In genomic region chr12:110548678-110549077, GRCh38 we compare ENCODE assay signal across 15 cellular contexts. TPM values are rescaled to one million over a fixed set of nuclear protein-coding genes. Genes with fewer than 3 reads are reported as not detected.
DNase-seq lines count a peak whose midpoint lies in the region; ATAC-seq and TF ChIP-seq lines count a peak whose summit lies in the region.
"Had no signal": no experiment of that assay in that cellular context is flagged by ENCODE, and none has a peak within 500 bp of the region (broad histone marks: within the 10 kb centered on the region; RNA-seq: fewer than 3 reads in every experiment).

No MANE protein-coding gene starts in this region.

- POLR2A ChIA-PET in MCF 10A (lab: Yijun Ruan, JAX): interaction anchor here (0.8 to 17.1 kb wide), 12 partner anchors 11 to 106 kb away, joined by 3 to 351 read pairs (median 7); partner anchors contain the start of genes ARPC3, RAD9B and VPS29

- no peak overlapping the region for H3K27ac ChIP-seq in breast epithelium
- no peak overlapping the region for H3K27ac ChIP-seq in coronary artery
- H3K27ac ChIP-seq in colonic mucosa: no peak overlapping the region
- H3K27ac ChIP-seq in suprapubic skin: no peak overlapping the region

- H3K9me3 ChIP-seq in breast epithelium (no peaks in the 10 kb centered on the region), colonic mucosa (no peaks in the 10 kb centered on the region), suprapubic skin (no peaks in the 10 kb centered on the region)

- H3K4me1 ChIP-seq in breast epithelium (peaks cover 0 to 7% of the 10 kb centered on the region in 2 donors), colonic mucosa (no peaks in the 10 kb centered on the region), suprapubic skin (peaks cover 50% of the 10 kb centered on the region)

- peak overlapping the region; percentile 66 for H3K4me3 Mint-ChIP-seq in MCF 10A (ENCODE audit: unreplicated experiment)

- H3K4me3 ChIP-seq in breast epithelium: no peak overlapping the region
- no peak overlapping the region for H3K4me3 ChIP-seq in coronary artery
- H3K4me3 ChIP-seq in colonic mucosa: no peak overlapping the region
- no peak overlapping the region for H3K4me3 ChIP-seq in suprapubic skin

- intact Hi-C loops in MCF 10A (cut with micrococcal nuclease) (no loop called here), breast epithelium (cut with DNase I; ENCODE audit: low total_unique reads) (no loop called here), colonic mucosa (cut with DNase I) (no loop called here)

- peak overlapping the region; percentile 85 for H3K27ac Mint-ChIP-seq in MCF 10A (ENCODE audit: low read depth, unreplicated experiment)

- no TSS peak for BruUV-seq in MCF 10A (replicated peaks; lab: Mats Ljungman, UMichigan)

- H3K27me3 ChIP-seq in breast epithelium: no peaks in the 10 kb centered on the region
- H3K27me3 ChIP-seq in colonic mucosa: no peaks in the 10 kb centered on the region
- H3K27me3 ChIP-seq in suprapubic skin: no peaks in the 10 kb centered on the region

- TF ChIP-seq CTCF in MCF 10A (IDR thresholded peaks at IDR 0.05; ENCODE audit: unreplicated experiment) (no peak), breast epithelium (IDR thresholded peaks at IDR 0.05) (no peak), coronary artery (IDR thresholded peaks at IDR 0.05) (no peak), colonic mucosa (IDR thresholded peaks at IDR 0.05) (no peak), suprapubic skin (IDR thresholded peaks at IDR 0.05) (no peak)

- H3K4me1 Mint-ChIP-seq in MCF 10A (ENCODE audit: insufficient read depth, unreplicated experiment): peaks cover 62% of the 10 kb centered on the region

- no peak for TF ChIP-seq EP300 in suprapubic skin (IDR thresholded peaks at IDR 0.05)

- H3K27me3 Mint-ChIP-seq in MCF 10A (ENCODE audit: insufficient read depth, unreplicated experiment): no peaks in the 10 kb centered on the region

- no peaks in the 10 kb centered on the region for H3K9me3 Mint-ChIP-seq in MCF 10A (ENCODE audit: unreplicated experiment)

- H3K9ac ChIP-seq in colonic mucosa (ENCODE audit: low read depth in 2 of 2, low read length in 2 of 2): no peak overlapping the region

- CTCF ChIA-PET in MCF 10A (lab: Yijun Ruan, JAX): interaction anchor here (0.7 to 2.3 kb wide), 7 partner anchors 11 to 59 kb away, joined by 3 to 16 read pairs (median 5); no protein-coding TSS in a partner anchor

- H3K36me3 ChIP-seq in breast epithelium (no peaks in the 10 kb centered on the region), colonic mucosa (no peaks in the 10 kb centered on the region), suprapubic skin (peaks cover 13% of the 10 kb centered on the region)

- DNase-seq in MCF 10A (ENCODE audit: unreplicated experiment) (no peak), breast epithelium (ENCODE audit: low spot score in 2 of 2) (no peak), coronary artery (ENCODE audit: low spot score) (peak; percentile 31), iris pigment epithelial cell (ENCODE audit: low read depth) (peak; percentile 69), colonic mucosa (no peak), suprapubic skin (ENCODE audit: low spot score in 2 of 2) (no peak)
- DNase-seq in activated CD8-positive, alpha-beta memory T cell treated with anti-CD3 and anti-CD28 coated beads for 24 hours: no peak
- DNase-seq: activated naive CD4-positive, alpha-beta T cell treated with Interleukin-2 at 50 U/mL for 16 hours; caudate nucleus; MV-4-11; NCI-H2171; NK-92 treated with Interleukin-12 subunit alpha and Interleukin-12 subunit beta, amount 100 ng/mL, for 24 hours; retina; stimulated activated CD4-positive, alpha-beta T cell treated with anti-CD3 and anti-CD28 coated beads, Interleukin-4, amount 100 ng/mL, for 1 hour had no signal

- H3K36me3 Mint-ChIP-seq in MCF 10A (ENCODE audit: insufficient read depth, unreplicated experiment): peaks cover 87% of the 10 kb centered on the region

- no peak for ATAC-seq in HG02938 (IDR thresholded peaks at IDR 0.05; ENCODE audit: unreplicated experiment)

- no peak for TF ChIP-seq POLR2A in breast epithelium (IDR thresholded peaks at IDR 0.05)
- TF ChIP-seq POLR2A in suprapubic skin (IDR thresholded peaks at IDR 0.05): no peak

- WGBS in suprapubic skin: 79% methylated on average over 7 of the region's 7 CpGs

RNA-seq across cellular contexts. Expression of gene PPTC7, which starts 34.4 kb away (rescaled TPM):
- 32.0 and 36.5 TPM in 2 replicates for total RNA-seq in MCF 10A (2022)
- total RNA-seq in breast epithelium: 10 to 100 TPM; 21.6 to 31.9 (median 26.7) TPM
- 10 to 100 TPM; 25.7 to 34.9 TPM for total RNA-seq in colonic mucosa
- 10 to 100 TPM; 24.6 to 36.6 (median 29.1) TPM for total RNA-seq in suprapubic skin

RNA-seq across cellular contexts. Expression of gene RAD9B, which starts 46.5 kb away (rescaled TPM):
- total RNA-seq in MCF 10A (2022) (1.0 and 1.5 TPM in 2 replicates), breast epithelium (1 to 10 TPM in 1 of 3 donors, under 1 TPM in 2; 0.48 to 2.8 (median 0.66) TPM), colonic mucosa (under 1 TPM; 0.19 to 0.69 TPM), suprapubic skin (under 1 TPM in 3 of 4 donors, not detected in 1; 0.19 to 0.47 (median 0.40) TPM)

RNA-seq across cellular contexts. Expression of gene VPS29, which starts 46.8 kb away (rescaled TPM):
- total RNA-seq in MCF 10A (2022) (125 and 131 TPM in 2 replicates), breast epithelium (100 to 1,000 TPM in 1 of 3 donors, 10 to 100 TPM in 2; 82.9 to 135 (median 96.7) TPM), colonic mucosa (100 to 1,000 TPM; 120 to 130 TPM), suprapubic skin (10 to 100 TPM; 72.2 to 96.1 (median 83.1) TPM)

Comparison
In these comparisons a context has a peak if more than half of its experiments do, and no peak if none do; other contexts are left out.
1. DNase-seq: peak in coronary artery (single experiment) and iris pigment epithelial cell (single experiment); none in MCF 10A (single experiment), breast epithelium (0 of 2), colonic mucosa (single experiment), suprapubic skin (0 of 2) and activated CD8-positive, alpha-beta memory T cell treated with anti-CD3 and anti-CD28 coated beads for 24 hours (single experiment).